8 cellular contexts compared by ENCODE assay signal in the genomic region with DNA sequence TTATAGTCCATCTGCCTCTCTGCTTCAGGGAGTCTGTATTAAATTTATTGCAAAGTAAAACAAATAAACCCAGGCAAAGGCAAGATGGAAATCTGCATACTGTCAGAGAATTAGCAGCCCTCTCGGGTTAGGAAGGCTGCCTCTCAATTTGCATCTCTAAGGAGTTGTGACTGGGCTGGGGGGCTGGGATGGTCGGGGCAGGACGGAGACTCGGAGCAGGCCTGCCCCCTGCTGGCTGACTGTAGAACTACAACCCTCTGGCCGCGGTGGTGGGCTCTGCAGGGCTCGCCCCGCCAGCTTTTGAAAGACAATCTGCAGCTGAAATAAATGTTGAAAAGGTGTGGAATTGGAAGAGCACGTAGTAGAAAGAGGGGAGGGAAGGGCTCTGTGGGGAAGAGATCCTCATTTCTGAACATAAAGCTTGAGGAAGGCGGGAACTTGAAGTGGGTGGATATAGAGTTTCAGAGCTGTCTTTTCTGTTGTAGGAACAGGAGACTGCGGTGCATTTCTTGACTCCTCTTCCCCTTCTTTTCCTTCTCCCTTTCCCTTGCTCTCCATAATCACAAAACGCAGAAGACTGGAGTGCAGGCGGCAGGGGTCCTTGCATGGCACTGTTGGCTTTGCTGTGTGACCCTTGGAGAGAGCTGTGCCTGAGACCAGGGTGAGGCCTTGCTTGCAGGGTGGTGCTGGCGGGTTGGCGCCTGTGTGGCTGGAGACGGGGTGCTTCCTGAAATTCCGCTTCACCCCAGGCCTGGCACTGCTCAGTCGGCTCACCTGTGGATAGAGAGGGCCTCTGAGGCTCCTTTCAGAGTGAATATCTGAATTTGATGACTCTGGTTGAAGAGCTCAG.
A peak's percentile ranks its signal among the peaks of the same experiment; 100 is the strongest.
DNase-seq lines count a peak whose midpoint lies in the region; ATAC-seq lines count a peak whose summit lies in the region.

No MANE protein-coding gene starts in this region.

- ATAC-seq in HG03280 (IDR thresholded peaks at IDR 0.05; ENCODE audit: unreplicated experiment) = peak; percentile 82

- no peaks in the 10 kb centered on the region for H3K9me3 ChIP-seq in iPS-15b (ENCODE audit: control insufficient read depth, insufficient read depth, low read length)

- peaks cover 31% of the 10 kb centered on the region for H3K4me1 ChIP-seq in iPS-15b (ENCODE audit: control insufficient read depth, insufficient read depth, low read length)

- peaks cover 73% of the 10 kb centered on the region for H3K27me3 ChIP-seq in iPS-15b (ENCODE audit: control insufficient read depth, insufficient read depth, low read length)

- peak overlapping the region; percentile 23 for H3K4me3 ChIP-seq in iPS-15b (ENCODE audit: low read depth, low read length)

- peak overlapping the region; percentile 37 for H3K9ac ChIP-seq in iPS-15b (ENCODE audit: low read depth, low read length)

- no peaks in the 10 kb centered on the region for H3K36me3 ChIP-seq in iPS-15b (ENCODE audit: control insufficient read depth, insufficient read depth, low read length)

- DNase-seq in NCI-H524 (lab: John Stamatoyannopoulos, UW) = peak; percentile 35 to 54
- no peak for DNase-seq in NCI-H524 treated with DMSO at 0.1 percent for 48 hours (lab: John Stamatoyannopoulos, UW)
- DNase-seq in SKM-1 (lab: John Stamatoyannopoulos, UW; ENCODE audit: unreplicated experiment) = peak; percentile 7
- peak; percentile 11 for DNase-seq in amniotic epithelial cell (ENCODE audit: low read depth)
- peak; percentile 45 for DNase-seq in stimulated activated CD4-positive, alpha-beta T cell treated with anti-CD3 and anti-CD28 coated beads, Interleukin-1b, Interleukin-23, amount 100 ng/mL, for 48 hours
- DNase-seq in NCI-H2029 treated with DMSO at 0.1 percent for 48 hours (lab: John Stamatoyannopoulos, UW) = no peak

Comparison
In these comparisons a context has a peak if more than half of its experiments do, and no peak if none do; other contexts are left out.
1. DNase-seq: peak in NCI-H524 (2 of 2), SKM-1 (single experiment), amniotic epithelial cell (single experiment) and stimulated activated CD4-positive, alpha-beta T cell treated with anti-CD3 and anti-CD28 coated beads, Interleukin-1b, Interleukin-23, amount 100 ng/mL, for 48 hours (single experiment); none in NCI-H524 treated with DMSO at 0.1 percent for 48 hours (single experiment) and NCI-H2029 treated with DMSO at 0.1 percent for 48 hours (single experiment).